1 cellular context compared by ENCODE assay signal in genomic region chr17:64494121-64494520, GRCh38.
A peak's percentile ranks its signal among the peaks of the same experiment; 100 is the strongest.
TF ChIP-seq lines count a peak whose summit lies in the region.

No MANE protein-coding gene starts in this region.

TF ChIP-seq in K562, 482 proteins besides CTCF, POLR2A, EP300 and RAD21:
- TF ChIP-seq EP400 (IDR thresholded peaks at IDR 0.05) (peak; percentile 23; the same call in 1 of the 2 replicates), PHF21A (IDR thresholded peaks at IDR 0.05; ENCODE audit: borderline replicate concordance, low read depth) (no peak), RNF2 (IDR thresholded peaks at IDR 0.05) (no peak), CEBPG (CRISPR knock-in tag; IDR thresholded peaks at IDR 0.05) (no peak; the same call in 1 of the 2 replicates), CEBPG (tag; conservative IDR thresholded peaks at IDR 0.05 in 1 of 2, IDR thresholded peaks at IDR 0.05 in 1 of 2) (peak; percentile 87 to 89), ZNF778 (CRISPR knock-in tag; IDR thresholded peaks at IDR 0.05) (no peak), ATF3 (IDR thresholded peaks at IDR 0.05) (peak; percentile 85), ATF3 (CRISPR knock-in tag; conservative IDR thresholded peaks at IDR 0.05) (no peak), CEBPB (tag; IDR thresholded peaks at IDR 0.05) (peak; percentile 87), ZNF277 (CRISPR knock-in tag; IDR thresholded peaks at IDR 0.05; ENCODE audit: borderline replicate concordance) (no peak), CSDE1 (IDR thresholded peaks at IDR 0.05) (no peak), IRF9 (tag; IDR thresholded peaks at IDR 0.05) (peak; percentile 69), SMARCB1 (IDR thresholded peaks at IDR 0.05; ENCODE audit: insufficient read length, low read depth) (no peak), POLR2H (tag; IDR thresholded peaks at IDR 0.05; ENCODE audit: low read depth) (peak; percentile 44)
TF ChIP-seq in K562: peak in this region for 6.
